ENCODE assay signal across 14 cellular contexts in genomic region chr9:72542538-72542835, GRCh38. TPM values are rescaled to one million over a fixed set of nuclear protein-coding genes. Genes with fewer than 3 reads are reported as not detected.
A peak's percentile ranks its signal among the peaks of the same experiment; 100 is the strongest.
DNase-seq lines count a peak whose midpoint lies in the region; ATAC-seq and TF ChIP-seq lines count a peak whose summit lies in the region.
"Not testable (repeated sequence)": the region's sequence is repeated elsewhere in the genome, so short reads cannot be mapped to it uniquely, and the experiment has no call there.
"Had no signal": no experiment of that assay in that cellular context is flagged by ENCODE, and none has a peak within 500 bp of the region (broad histone marks: within the 10 kb centered on the region; RNA-seq: fewer than 3 reads in every experiment).

No MANE protein-coding gene starts in this region.

- H3K9me3 Mint-ChIP-seq in HFFc6; activated CD4-positive, alpha-beta memory T cell treated with anti-CD3 and anti-CD28 coated beads for 36 hours: not testable (repeated sequence)

- not testable (repeated sequence) for H3K9ac ChIP-seq in skeletal muscle satellite cell (ENCODE audit: low read depth, low read length)

- peak overlapping the region; percentile 30 for H3K27ac ChIP-seq in C4-2B
- peak overlapping the region; percentile 67 for H3K27ac ChIP-seq in brain microvascular endothelial cell
- peak overlapping the region; percentile 93 for H3K27ac ChIP-seq in epithelial cell of prostate
- H3K27ac ChIP-seq in foreskin keratinocyte, result peak overlapping the region; percentile 85

- DNase-seq in HFFc6 (peak; percentile 46), RKO (ENCODE audit: low spot score) (peak; percentile 28), brain microvascular endothelial cell (peak; percentile 42), foreskin keratinocyte (peak in 1 of 2 donors; percentile 74)
- not testable (repeated sequence) for DNase-seq in activated CD4-positive, alpha-beta memory T cell treated with anti-CD3 and anti-CD28 coated beads for 36 hours; epithelial cell of prostate (ENCODE audit: low read depth, low spot score)

- CTCF ChIA-PET in activated CD4-positive, alpha-beta memory T cell treated with anti-CD3 and anti-CD28 coated beads for 36 hours (lab: Charles Lee), result interaction anchor here (1.4 kb wide), 1 partner anchor 16 kb away, joined by 4 read pairs; no protein-coding TSS in a partner anchor

- H3K4me3 ChIP-seq in brain microvascular endothelial cell (ENCODE audit: low read depth, low read length); skeletal muscle satellite cell (ENCODE audit: low read length): not testable (repeated sequence)

- H3K4me2 ChIP-seq in skeletal muscle satellite cell (ENCODE audit: low read length), result peak overlapping the region; percentile 3

- peaks cover 54% of the 10 kb centered on the region for H3K4me1 Mint-ChIP-seq in HFFc6 (ENCODE audit: low read depth)
- peaks cover 34% of the 10 kb centered on the region for H3K4me1 Mint-ChIP-seq in activated CD4-positive, alpha-beta memory T cell treated with anti-CD3 and anti-CD28 coated beads for 36 hours (ENCODE audit: low read depth)

- not testable (repeated sequence) for H3K27me3 ChIP-seq in brain microvascular endothelial cell (replicated peaks); foreskin keratinocyte; skeletal muscle satellite cell (ENCODE audit: control insufficient read depth, insufficient read depth, low read length)

- POLR2A ChIA-PET in activated CD4-positive, alpha-beta memory T cell treated with anti-CD3 and anti-CD28 coated beads for 36 hours (lab: Charles Lee), result interaction anchor here (1.3 kb wide), 1 partner anchor 15 kb away, joined by 5 read pairs; no protein-coding TSS in a partner anchor

- H3K27me3 Mint-ChIP-seq in HFFc6 (ENCODE audit: insufficient read depth); activated CD4-positive, alpha-beta memory T cell treated with anti-CD3 and anti-CD28 coated beads for 36 hours: not testable (repeated sequence)

- intact Hi-C loops in activated CD4-positive, alpha-beta memory T cell treated with anti-CD3 and anti-CD28 coated beads for 36 hours (cut with micrococcal nuclease), result loop anchor here (5.0 kb wide), 1 partner anchor 180 kb away; no protein-coding TSS in a partner anchor

- peaks cover 41% of the 10 kb centered on the region for H3K4me1 ChIP-seq in foreskin keratinocyte
- H3K4me1 ChIP-seq in skeletal muscle satellite cell (ENCODE audit: control insufficient read depth, insufficient read depth, low read length), result peaks cover 29% of the 10 kb centered on the region

- ATAC-seq in foreskin keratinocyte, result peak; percentile 71

- in situ Hi-C loops in brain microvascular endothelial cell (cut with HindIII; ENCODE audit: low pct_ligation_motif_present, low sequenced_read_pairs), result not testable (repeated sequence)

- not testable (repeated sequence) for H3K36me3 Mint-ChIP-seq in HFFc6 (ENCODE audit: low read depth); activated CD4-positive, alpha-beta memory T cell treated with anti-CD3 and anti-CD28 coated beads for 36 hours

- H3K9me3 ChIP-seq in skeletal muscle satellite cell (replicated peaks; ENCODE audit: low read length), result not testable (repeated sequence)

- not testable (repeated sequence) for H3K36me3 ChIP-seq in brain microvascular endothelial cell (replicated peaks); skeletal muscle satellite cell (ENCODE audit: insufficient read depth, low read length)

- peak overlapping the region; percentile 0; the same call in 1 of the 2 replicates for H3K4me3 Mint-ChIP-seq in HFFc6
- not testable (repeated sequence) for H3K4me3 Mint-ChIP-seq in activated CD4-positive, alpha-beta memory T cell treated with anti-CD3 and anti-CD28 coated beads for 36 hours

- TF ChIP-seq CTCF in C4-2B (conservative IDR thresholded peaks at IDR 0.05); HFFc6 (IDR thresholded peaks at IDR 0.05); brain microvascular endothelial cell (IDR thresholded peaks at IDR 0.05; ENCODE audit: low read depth, low read length, missing control alignments); foreskin keratinocyte (conservative IDR thresholded peaks at IDR 0.05): not testable (repeated sequence)

- peak overlapping the region; percentile 73 for H3K27ac Mint-ChIP-seq in HFFc6
- peak overlapping the region; percentile 83 for H3K27ac Mint-ChIP-seq in activated CD4-positive, alpha-beta memory T cell treated with anti-CD3 and anti-CD28 coated beads for 36 hours

RNA-seq across cellular contexts. Expression of gene TMC1, which starts 21.1 kb away (rescaled TPM):
- 1 to 10 TPM in 2 of 6 experiments, under 1 TPM in 4; 0.09 to 1.1 (median 0.65) TPM for total RNA-seq in HFFc6 (2021; fragmentation: NEBNext Ultra II Directional; extraction: Animal tissue kit (Norgen Biotek cat#: 25700))
- total RNA-seq in activated CD4-positive, alpha-beta memory T cell treated with anti-CD3 and anti-CD28 coated beads for 36 hours, result not detected
- total RNA-seq in foreskin keratinocyte, result not detected in 2 replicates
- polyA plus RNA-seq in foreskin keratinocyte, result not detected in 2 replicates
- not detected in 2 replicates for total RNA-seq in skeletal muscle satellite cell (2012; rRNA removed)
- total RNA-seq: activated naive CD8-positive, alpha-beta T cell treated with anti-CD3 and anti-CD28 coated beads, Interleukin-2, amount 10 ng/mL, durations not matched to agents 7 days and 5 days; mucosa of gallbladder; pancreas; SJCRH30; spleen; T-cell had no signal
- polyA plus RNA-seq: pancreas had no signal

Comparison
In these comparisons a context has a peak if more than half of its experiments do, and no peak if none do; other contexts are left out.
1. H3K27ac ChIP-seq: peak in every context shown above with its lines; median percentile 93 in epithelial cell of prostate; 85 in foreskin keratinocyte; 67 in brain microvascular endothelial cell; 30 in C4-2B.